Comparison of ENCODE assay signal across 24 cellular contexts in the genomic region with DNA sequence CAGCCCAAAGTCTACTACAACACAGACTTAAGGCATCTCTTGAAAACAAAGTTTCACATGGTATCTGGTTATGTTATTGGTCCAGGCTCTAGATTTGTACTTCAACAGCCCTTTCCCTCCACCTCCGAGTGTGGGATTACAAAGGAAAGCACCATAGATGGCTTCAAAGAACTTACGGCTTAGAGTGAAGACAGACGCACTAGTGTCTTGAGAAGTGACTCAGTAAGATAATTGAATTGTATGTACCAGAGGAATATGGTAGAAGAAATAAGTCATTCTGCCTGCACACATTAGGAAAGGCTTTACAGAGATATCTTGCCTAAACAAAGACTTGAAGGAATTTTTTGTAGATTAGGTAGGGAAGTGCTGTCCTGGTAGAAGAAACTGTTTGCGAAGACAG.
"Had no signal": no experiment of that assay in that cellular context is flagged by ENCODE, and none has a peak within 500 bp of the region (broad histone marks: within the 10 kb centered on the region; RNA-seq: fewer than 3 reads in every experiment).

No MANE protein-coding gene starts in this region.

- H3K36me3 ChIP-seq: left ventricle myocardium inferior, lower lobe of right lung, ovary, right atrium auricular region, spleen, thoracic aorta, transverse colon had no signal

- H3K9me3 ChIP-seq: left ventricle myocardium inferior, lower lobe of right lung, ovary, right atrium auricular region, spleen, thoracic aorta, transverse colon had no signal

- H3K4me3 ChIP-seq: left ventricle myocardium inferior, lower lobe of right lung, ovary, right atrium auricular region, spleen, thoracic aorta, transverse colon had no signal

- H3K27ac ChIP-seq: epithelial cell of prostate, left ventricle myocardium inferior, lower lobe of right lung, right atrium auricular region, spleen, thoracic aorta had no signal

- H3K27me3 ChIP-seq: ovary, right atrium auricular region, transverse colon had no signal

- ATAC-seq: esophagus mucosa; left colon; lower lobe of right lung; sciatic nerve; stimulated activated memory B cell treated with anti-CD40 and anti-IgM and Interleukin-4, amounts not matched to agents 10 μg/mL and 1 μg/mL and 100 μg/mL, for 72 hours; stimulated activated naive CD8-positive, alpha-beta T cell treated with anti-CD3 and anti-CD28 coated beads, Interleukin-15, Interleukin-2, amounts not matched to agents 100 U/mL and 50 U/mL, for 24 hours had no signal

- DNase-seq: central memory CD4-positive, alpha-beta T cell; effector CD8-positive, alpha-beta T cell; endodermal cell; foreskin melanocyte; hypothalamus; immature natural killer cell; islet precursor cell; kidney glomerular epithelial cell; left colon; left ventricle myocardium inferior; lower lobe of right lung; natural killer cell; occipital lobe; ovary; spleen; stimulated activated CD4-positive, alpha-beta T cell treated with anti-CD3 and anti-CD28 coated beads, Interleukin-4, amount 100 ng/mL, for 4 hours; stimulated activated naive CD8-positive, alpha-beta T cell treated with anti-CD3 and anti-CD28 coated beads, Interleukin-15, Interleukin-2, amounts not matched to agents 100 U/mL and 50 U/mL, for 24 hours; transverse colon had no signal
